Comparison of ENCODE assay signal across 21 cellular contexts in the genomic region with DNA sequence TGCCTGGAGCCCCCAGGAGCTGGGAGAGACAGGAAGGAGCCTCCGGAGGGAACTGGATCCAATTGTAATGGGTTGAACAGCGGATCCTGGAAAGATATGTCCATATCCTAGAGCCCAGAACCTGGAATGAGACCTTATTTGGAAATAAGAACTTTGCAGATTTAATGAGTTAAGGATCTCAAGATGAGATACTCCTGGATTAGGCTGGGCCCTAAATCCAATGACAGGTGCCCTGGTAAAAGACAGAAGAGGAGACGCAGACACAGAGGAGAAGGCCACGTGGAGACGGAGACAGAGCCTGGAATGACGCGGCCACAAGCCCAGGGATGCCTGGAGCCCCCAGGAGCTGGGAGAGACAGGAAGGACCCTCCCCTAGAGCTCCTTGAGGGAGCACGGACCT. TPM values are rescaled to one million over a fixed set of nuclear protein-coding genes. Genes with fewer than 3 reads are reported as not detected.
A peak's percentile ranks its signal among the peaks of the same experiment; 100 is the strongest.
DNase-seq lines count a peak whose midpoint lies in the region; ATAC-seq and TF ChIP-seq lines count a peak whose summit lies in the region.
"Had no signal": no experiment of that assay in that cellular context is flagged by ENCODE, and none has a peak within 500 bp of the region (broad histone marks: within the 10 kb centered on the region; RNA-seq: fewer than 3 reads in every experiment).

No MANE protein-coding gene starts in this region.

- H3K4me1 Mint-ChIP-seq in activated naive CD4-positive, alpha-beta T cell treated with anti-CD3 and anti-CD28 coated beads for 36 hours (ENCODE audit: low read depth), result peaks cover 39% of the 10 kb centered on the region
- H3K4me1 Mint-ChIP-seq in activated naive CD8-positive, alpha-beta T cell treated with anti-CD3 and anti-CD28 coated beads, Interleukin-2, amount 10 ng/mL, durations not matched to agents 7 days and 5 days, result peaks cover 19% of the 10 kb centered on the region

- H3K9me3 ChIP-seq in Karpas-422 (ENCODE audit: low read length) (no peaks in the 10 kb centered on the region), spleen (no peaks in the 10 kb centered on the region), A673 (ENCODE audit: low read depth, low read length, poor library complexity, severe bottlenecking) (no peaks in the 10 kb centered on the region)
- H3K9me3 ChIP-seq: ovary had no signal

- no peak for TF ChIP-seq POLR2A in spleen (IDR thresholded peaks at IDR 0.05)

- H3K27me3 ChIP-seq in Karpas-422 (ENCODE audit: low read length) (no peaks in the 10 kb centered on the region), spleen (replicated peaks in 1 of 7) (no peaks in the 10 kb centered on the region), A673 (replicated peaks; ENCODE audit: insufficient read depth, low read depth, low read length, poor library complexity) (no peaks in the 10 kb centered on the region)
- H3K27me3 ChIP-seq: foreskin keratinocyte, ovary had no signal

- TF ChIP-seq CTCF in spleen (IDR thresholded peaks at IDR 0.05 in 8 of 11, conservative IDR thresholded peaks at IDR 0.05 in 3 of 11), result no peak
- no peak for TF ChIP-seq CTCF in A673 (conservative IDR thresholded peaks at IDR 0.05; ENCODE audit: low read depth, low read length)

- CTCF ChIA-PET in activated naive CD4-positive, alpha-beta T cell treated with anti-CD3 and anti-CD28 coated beads for 36 hours (lab: Charles Lee), result no interaction called here
- CTCF ChIA-PET in A673 (lab: Charles Lee), result no interaction called here

- H3K4me2 ChIP-seq in Karpas-422 (ENCODE audit: low read depth, low read length, poor library complexity, severe bottlenecking), result peak overlapping the region; percentile 56

- H3K36me3 Mint-ChIP-seq in activated naive CD4-positive, alpha-beta T cell treated with anti-CD3 and anti-CD28 coated beads for 36 hours (ENCODE audit: low read depth), result peaks cover 17% of the 10 kb centered on the region
- H3K36me3 Mint-ChIP-seq in activated naive CD8-positive, alpha-beta T cell treated with anti-CD3 and anti-CD28 coated beads, Interleukin-2, amount 10 ng/mL, durations not matched to agents 7 days and 5 days, result peaks cover 39% of the 10 kb centered on the region

- H3K27me3 Mint-ChIP-seq in activated naive CD4-positive, alpha-beta T cell treated with anti-CD3 and anti-CD28 coated beads for 36 hours (ENCODE audit: low read depth), result no peaks in the 10 kb centered on the region
- no peaks in the 10 kb centered on the region for H3K27me3 Mint-ChIP-seq in activated naive CD8-positive, alpha-beta T cell treated with anti-CD3 and anti-CD28 coated beads, Interleukin-2, amount 10 ng/mL, durations not matched to agents 7 days and 5 days

- no peak for DNase-seq in activated naive CD4-positive, alpha-beta T cell treated with anti-CD3 and anti-CD28 coated beads for 36 hours
- DNase-seq in activated naive CD4-positive, alpha-beta T cell treated with Interleukin-2 at 50 U/mL for 16 hours, result no peak
- DNase-seq in Karpas-422, result peak; percentile 67
- peak; percentile 6 for DNase-seq in activated naive CD8-positive, alpha-beta T cell treated with anti-CD3 and anti-CD28 coated beads, Interleukin-2, amount 10 ng/mL, durations not matched to agents 7 days and 5 days
- DNase-seq in spleen, result peak; percentile 29
- no peak for DNase-seq in central memory CD4-positive, alpha-beta T cell
- no peak for DNase-seq in NCI-H187 (lab: John Stamatoyannopoulos, UW)
- DNase-seq in A673 (ENCODE audit: low spot score), result no peak
- DNase-seq: activated CD4-positive, alpha-beta T cell treated with anti-CD3 and anti-CD28 coated beads for 4 hours; activated effector memory CD4-positive, alpha-beta T cell treated with Interleukin-2 at 50 U/mL for 16 hours; foreskin keratinocyte; left ventricle myocardium superior; NCI-H2029 treated with DMSO at 0.1 percent for 48 hours; NCI-H510A; ovary; SHP77 treated with DMSO at 0.1 percent for 48 hours; stimulated activated CD4-positive, alpha-beta T cell treated with anti-CD3 and anti-CD28 coated beads, Interleukin-2, amount 100 ng/mL, for 48 hours had no signal

- peaks cover 42% of the 10 kb centered on the region for H3K79me2 ChIP-seq in Karpas-422 (ENCODE audit: low read length)

- no TSS peak for BruUV-seq in A673 (replicated peaks; lab: Mats Ljungman, UMichigan)

- H2AFZ ChIP-seq in Karpas-422 (ENCODE audit: low read length), result no peak overlapping the region

- peaks cover under 1% of the 10 kb centered on the region; the same call in 1 of the 2 replicates for H4K20me1 ChIP-seq in Karpas-422 (ENCODE audit: insufficient read depth, low read depth, low read length)

- POLR2A ChIA-PET in activated naive CD8-positive, alpha-beta T cell treated with anti-CD3 and anti-CD28 coated beads, Interleukin-2, amount 10 ng/mL, durations not matched to agents 7 days and 5 days (lab: Charles Lee), result no interaction called here
- POLR2A ChIA-PET in A673 (lab: Charles Lee; ENCODE audit: low non-redundant PET), result no interaction called here

- H3K4me1 ChIP-seq in Karpas-422 (ENCODE audit: low read length) (peaks cover 67% of the 10 kb centered on the region), spleen (peaks cover 38 to 88% (median 70%) of the 10 kb centered on the region in 6 donors), A673 (ENCODE audit: insufficient read depth, low read length, poor library complexity, severe bottlenecking) (no peaks in the 10 kb centered on the region)
- H3K4me1 ChIP-seq: foreskin keratinocyte had no signal

- peaks cover 15% of the 10 kb centered on the region for H3K36me3 ChIP-seq in Karpas-422 (ENCODE audit: insufficient read depth, low read length)
- H3K36me3 ChIP-seq in spleen, result no peaks in the 10 kb centered on the region
- no peaks in the 10 kb centered on the region for H3K36me3 ChIP-seq in A673 (ENCODE audit: insufficient read depth, low read length, poor library complexity, severe bottlenecking)
- H3K36me3 ChIP-seq: ovary had no signal

- no peaks in the 10 kb centered on the region for H3K9me3 Mint-ChIP-seq in activated naive CD4-positive, alpha-beta T cell treated with anti-CD3 and anti-CD28 coated beads for 36 hours
- H3K9me3 Mint-ChIP-seq in activated naive CD8-positive, alpha-beta T cell treated with anti-CD3 and anti-CD28 coated beads, Interleukin-2, amount 10 ng/mL, durations not matched to agents 7 days and 5 days, result no peaks in the 10 kb centered on the region

- no peak for ATAC-seq in activated naive CD8-positive, alpha-beta T cell treated with anti-CD3 and anti-CD28 coated beads, Interleukin-2, amount 10 ng/mL, durations not matched to agents 7 days and 5 days (ENCODE audit: low read depth)
- ATAC-seq: foreskin keratinocyte, HepG2, left ventricle myocardium superior had no signal

- peak overlapping the region; percentile 61 for H3K9ac ChIP-seq in Karpas-422 (ENCODE audit: low read length)

- intact Hi-C loops in activated naive CD4-positive, alpha-beta T cell treated with anti-CD3 and anti-CD28 coated beads for 36 hours (cut with micrococcal nuclease), result no loop called here
- intact Hi-C loops in spleen (cut with DNase I; ENCODE audit: low total_unique reads) (no loop called here), A673 (cut with micrococcal nuclease; ENCODE audit: unreplicated experiment) (no loop called here)

- WGBS in spleen, 5 donors, result 82 to 86% (median 83%) methylated on average over 8 of the region's 8 CpGs

- H3K9me2 ChIP-seq in Karpas-422 (replicated peaks; ENCODE audit: insufficient read depth, low read length), result no peaks in the 10 kb centered on the region

- H3K27ac ChIP-seq in Karpas-422 (ENCODE audit: low read length), result peak overlapping the region; percentile 99
- peak overlapping the region; percentile 19 to 86 (median 84) for H3K27ac ChIP-seq in spleen
- H3K27ac ChIP-seq in A673 (ENCODE audit: low read depth, low read length, poor library complexity, severe bottlenecking), result no peak overlapping the region
- H3K27ac ChIP-seq: coronary artery, foreskin keratinocyte, ovary had no signal

- no peak overlapping the region for H3K4me3 Mint-ChIP-seq in activated naive CD4-positive, alpha-beta T cell treated with anti-CD3 and anti-CD28 coated beads for 36 hours
- no peak overlapping the region for H3K4me3 Mint-ChIP-seq in activated naive CD8-positive, alpha-beta T cell treated with anti-CD3 and anti-CD28 coated beads, Interleukin-2, amount 10 ng/mL, durations not matched to agents 7 days and 5 days

- H3K27ac Mint-ChIP-seq in activated naive CD4-positive, alpha-beta T cell treated with anti-CD3 and anti-CD28 coated beads for 36 hours, result peak overlapping the region; percentile 56
- H3K27ac Mint-ChIP-seq in activated naive CD8-positive, alpha-beta T cell treated with anti-CD3 and anti-CD28 coated beads, Interleukin-2, amount 10 ng/mL, durations not matched to agents 7 days and 5 days, result peak overlapping the region; percentile 58

- H3K4me3 ChIP-seq in Karpas-422 (ENCODE audit: low read length), result peak overlapping the region; percentile 11; the same call in 1 of the 2 replicates
- H3K4me3 ChIP-seq in spleen, result no peak overlapping the region
- no peak overlapping the region for H3K4me3 ChIP-seq in A673 (ENCODE audit: low read depth, low read length, poor library complexity, severe bottlenecking)
- H3K4me3 ChIP-seq: coronary artery, ovary had no signal

RNA-seq across cellular contexts. Expression of a gene that starts 34.1 kb away (rescaled TPM):
- 10 to 100 TPM in 1 of 2 experiments, 1 to 10 TPM in 1; 9.8 to 10.6 TPM for total RNA-seq in activated naive CD4-positive, alpha-beta T cell treated with anti-CD3 and anti-CD28 coated beads for 36 hours
- 87.1 and 130 TPM in 2 replicates for total RNA-seq in Karpas-422 (2014; rRNA removed; shearing (Covaris generic); ENCODE audit: low replicate concordance)
- 10 to 100 TPM; 87.6 to 92.4 TPM for total RNA-seq in activated naive CD8-positive, alpha-beta T cell treated with anti-CD3 and anti-CD28 coated beads, Interleukin-2, amount 10 ng/mL, durations not matched to agents 7 days and 5 days
- total RNA-seq in spleen (10 to 100 TPM; 19.5 to 32.2 (median 30.0) TPM), A673 (2021) (not detected in 2 replicates)
- 10 to 100 TPM in 1 of 3 donors, 1 to 10 TPM in 2; 8.1 to 15.5 (median 8.5) TPM for polyA plus RNA-seq in spleen
- total RNA-seq: endothelial cell of umbilical vein, foreskin keratinocyte, temporal lobe had no signal
- polyA plus RNA-seq: endothelial cell of umbilical vein, foreskin keratinocyte had no signal

RNA-seq across cellular contexts. Expression of a gene that starts 50.1 kb away (rescaled TPM):
- 10 to 100 TPM; 45.1 to 47.2 TPM for total RNA-seq in activated naive CD4-positive, alpha-beta T cell treated with anti-CD3 and anti-CD28 coated beads for 36 hours
- 18.4 and 51.0 TPM in 2 replicates for total RNA-seq in Karpas-422 (2014; rRNA removed; shearing (Covaris generic); ENCODE audit: low replicate concordance)
- total RNA-seq in activated naive CD8-positive, alpha-beta T cell treated with anti-CD3 and anti-CD28 coated beads, Interleukin-2, amount 10 ng/mL, durations not matched to agents 7 days and 5 days, result 10 to 100 TPM; 39.4 to 42.2 TPM
- 10 to 100 TPM; 21.3 to 35.5 (median 27.9) TPM for total RNA-seq in spleen
- polyA plus RNA-seq in spleen, result 10 to 100 TPM; 25.0 to 28.8 (median 26.6) TPM
- 24.9 and 33.5 TPM in 2 replicates for total RNA-seq in A673 (2021)

Comparison
In these comparisons a context has a peak if more than half of its experiments do, and no peak if none do; other contexts are left out.
1. DNase-seq: peak in Karpas-422 (single experiment), activated naive CD8-positive, alpha-beta T cell treated with anti-CD3 and anti-CD28 coated beads, Interleukin-2, amount 10 ng/mL, durations not matched to agents 7 days and 5 days (single experiment) and spleen (single experiment); none in activated naive CD4-positive, alpha-beta T cell treated with anti-CD3 and anti-CD28 coated beads for 36 hours (single experiment), activated naive CD4-positive, alpha-beta T cell treated with Interleukin-2 at 50 U/mL for 16 hours (single experiment), central memory CD4-positive, alpha-beta T cell (single experiment), NCI-H187 (0 of 2) and A673 (single experiment).
2. RNA of a gene that starts 34.1 kb away (total RNA-seq): 87.6 to 92.4 TPM in activated naive CD8-positive, alpha-beta T cell treated with anti-CD3 and anti-CD28 coated beads, Interleukin-2, amount 10 ng/mL, durations not matched to agents 7 days and 5 days, 87.1 to 130 TPM in Karpas-422, 19.5 to 32.2 TPM in spleen and 9.8 to 10.6 TPM in activated naive CD4-positive, alpha-beta T cell treated with anti-CD3 and anti-CD28 coated beads for 36 hours; not detected in A673; every median in the first group is over 10 times any median in the second.